8 cellular contexts compared by ENCODE assay signal in the genomic region with DNA sequence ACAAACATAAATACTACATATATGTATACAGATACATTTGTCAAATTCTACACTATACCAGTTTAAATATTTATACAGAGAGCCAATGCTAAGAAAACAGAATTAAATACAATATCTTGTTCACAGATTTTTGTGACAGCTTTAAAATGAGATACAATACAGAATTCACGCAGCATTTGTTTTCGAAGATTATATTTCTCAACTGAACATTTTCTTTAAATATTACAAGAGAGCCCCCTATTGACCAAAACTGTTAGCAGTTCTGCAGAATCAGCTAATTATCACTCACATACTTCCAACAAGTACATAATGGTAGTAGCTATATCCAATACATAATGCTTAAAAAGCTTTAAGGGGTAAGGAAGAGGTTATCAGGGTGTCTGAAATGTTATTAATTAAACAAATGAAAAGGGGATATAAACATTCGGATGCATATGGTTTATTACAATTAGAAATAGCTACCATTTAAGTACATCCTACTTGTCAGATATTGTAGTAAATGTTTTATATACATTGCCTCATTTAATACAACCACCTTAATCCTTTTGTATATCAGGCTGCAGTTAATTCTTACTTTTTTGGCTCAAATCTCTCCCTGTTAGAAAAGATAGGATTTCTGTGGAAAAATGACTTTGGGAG. TPM values are rescaled to one million over a fixed set of nuclear protein-coding genes. Genes with fewer than 3 reads are reported as not detected.
A peak's percentile ranks its signal among the peaks of the same experiment; 100 is the strongest.
DNase-seq lines count a peak whose midpoint lies in the region; ATAC-seq and TF ChIP-seq lines count a peak whose summit lies in the region.

No MANE protein-coding gene starts in this region.

- CTCF ChIA-PET in CD8-positive, alpha-beta T cell (lab: Charles Lee), result no interaction called here

- no peak overlapping the region for H3K27ac Mint-ChIP-seq in glutamatergic neuron (ENCODE audit: unreplicated experiment)
- no peak overlapping the region for H3K27ac Mint-ChIP-seq in CD8-positive, alpha-beta T cell

- H3K4me1 Mint-ChIP-seq in glutamatergic neuron (ENCODE audit: low read depth, unreplicated experiment), result no peaks in the 10 kb centered on the region
- H3K4me1 Mint-ChIP-seq in CD8-positive, alpha-beta T cell (ENCODE audit: low read depth), result peaks cover 3% of the 10 kb centered on the region

- H3K27ac ChIP-seq in KMS-11 (no peak overlapping the region), SK-N-MC (peak overlapping the region; percentile 59)
- no peak overlapping the region for H3K27ac ChIP-seq in CD8-positive, alpha-beta T cell (ENCODE audit: low read depth, low read length)

- POLR2A ChIA-PET in CD8-positive, alpha-beta T cell (lab: Charles Lee), result no interaction called here

- no peaks in the 10 kb centered on the region for H3K27me3 ChIP-seq in KMS-11 (ENCODE audit: insufficient read depth, low read depth)
- H3K27me3 ChIP-seq in CD8-positive, alpha-beta T cell (ENCODE audit: insufficient read depth, low read length), result no peaks in the 10 kb centered on the region

- no peaks in the 10 kb centered on the region for H3K27me3 Mint-ChIP-seq in glutamatergic neuron (ENCODE audit: unreplicated experiment)
- H3K27me3 Mint-ChIP-seq in CD8-positive, alpha-beta T cell (ENCODE audit: low read depth), result no peaks in the 10 kb centered on the region

- H2AFZ ChIP-seq in KMS-11 (ENCODE audit: low read depth), result no peak overlapping the region

- no peak overlapping the region for H3K9ac ChIP-seq in KMS-11
- peak overlapping the region; percentile 9 for H3K9ac ChIP-seq in SK-N-MC (ENCODE audit: insufficient read length)

- intact Hi-C loops in CD8-positive, alpha-beta T cell (cut with DNase I, micrococcal nuclease), result no loop called here

- no peaks in the 10 kb centered on the region for H3K36me3 ChIP-seq in KMS-11 (ENCODE audit: insufficient read depth)
- peaks cover 28% of the 10 kb centered on the region for H3K36me3 ChIP-seq in SK-N-MC (ENCODE audit: insufficient read depth, low read length)
- no peaks in the 10 kb centered on the region for H3K36me3 ChIP-seq in CD8-positive, alpha-beta T cell (ENCODE audit: insufficient read depth, low read length)

- DNase-seq in GM03348 (ENCODE audit: low spot score), result peak; percentile 49
- peak; percentile 76 for DNase-seq in SK-N-MC (ENCODE audit: low read depth, low spot score)
- no peak for DNase-seq in glutamatergic neuron
- DNase-seq in activated naive CD4-positive, alpha-beta T cell (lab: John Stamatoyannopoulos, UW), result no peak
- DNase-seq in CD8-positive, alpha-beta T cell, result no peak

- no peaks in the 10 kb centered on the region for H3K9me3 Mint-ChIP-seq in glutamatergic neuron (ENCODE audit: unreplicated experiment)
- peaks cover 2% of the 10 kb centered on the region for H3K9me3 Mint-ChIP-seq in CD8-positive, alpha-beta T cell

- H3K4me1 ChIP-seq in KMS-11 (ENCODE audit: low read depth, poor library complexity, severe bottlenecking), result no peaks in the 10 kb centered on the region
- H3K4me1 ChIP-seq in CD8-positive, alpha-beta T cell (ENCODE audit: insufficient read depth, low read length), result no peaks in the 10 kb centered on the region

- no peaks in the 10 kb centered on the region for H4K20me1 ChIP-seq in KMS-11 (ENCODE audit: insufficient read depth)

- no peak overlapping the region for H3K4me3 Mint-ChIP-seq in glutamatergic neuron (ENCODE audit: unreplicated experiment)
- H3K4me3 Mint-ChIP-seq in CD8-positive, alpha-beta T cell, result no peak overlapping the region

- no peaks in the 10 kb centered on the region for H3K36me3 Mint-ChIP-seq in glutamatergic neuron (ENCODE audit: unreplicated experiment)
- H3K36me3 Mint-ChIP-seq in CD8-positive, alpha-beta T cell, result peaks cover 41% of the 10 kb centered on the region

- no peak overlapping the region for H3K4me3 ChIP-seq in KMS-11 (IDR thresholded peaks at IDR 0.05; ENCODE audit: insufficient read depth, low read depth, low read length)
- no peak overlapping the region for H3K4me3 ChIP-seq in SK-N-MC
- no peak overlapping the region for H3K4me3 ChIP-seq in CD8-positive, alpha-beta T cell (ENCODE audit: low read depth, low read length)

- no peaks in the 10 kb centered on the region for H3K79me2 ChIP-seq in KMS-11 (ENCODE audit: insufficient read depth, low read depth)

- H3K9me3 ChIP-seq in SK-N-MC (ENCODE audit: low read depth, low read length), result 0 out of 2 replicates have a peak, but pooled peaks cover under 1% of the 10 kb centered on the region
- H3K9me3 ChIP-seq in CD8-positive, alpha-beta T cell (ENCODE audit: low read length), result no peaks in the 10 kb centered on the region

- TF ChIP-seq CTCF in KMS-11 (conservative IDR thresholded peaks at IDR 0.05; ENCODE audit: low read depth, low read length) (peak; percentile 52), glutamatergic neuron (IDR thresholded peaks at IDR 0.05; ENCODE audit: partially characterized antibody, unreplicated experiment) (peak; percentile 77)
- no peak for TF ChIP-seq CTCF in CD8-positive, alpha-beta T cell (IDR thresholded peaks at IDR 0.05)

- ATAC-seq in GM18520 (IDR thresholded peaks at IDR 0.05; ENCODE audit: unreplicated experiment) (no peak), HG02571 (IDR thresholded peaks at IDR 0.05; ENCODE audit: unreplicated experiment) (no peak)
- no peak for ATAC-seq in CD8-positive, alpha-beta T cell

- no peak overlapping the region for H3K4me2 ChIP-seq in KMS-11

RNA-seq across cellular contexts. Expression of gene ZDHHC21, which starts 31.7 kb away (rescaled TPM):
- 15.2 TPM for total RNA-seq in glutamatergic neuron (ENCODE audit: unreplicated experiment)
- total RNA-seq in CD8-positive, alpha-beta T cell, result 1 to 10 TPM; 2.3 to 3.2 TPM

Comparison
In these comparisons a context has a peak if more than half of its experiments do, and no peak if none do; other contexts are left out.
1. DNase-seq: peak in GM03348 (single experiment) and SK-N-MC (single experiment); none in glutamatergic neuron (single experiment), activated naive CD4-positive, alpha-beta T cell (0 of 4) and CD8-positive, alpha-beta T cell (0 of 7).